27 cellular contexts compared by ENCODE assay signal in genomic region chr6:33671381-33672072, GRCh38. TPM values are rescaled to one million over a fixed set of nuclear protein-coding genes. Genes with fewer than 3 reads are reported as not detected.
DNase-seq lines count a peak whose midpoint lies in the region; ATAC-seq and TF ChIP-seq lines count a peak whose summit lies in the region.
"Had no signal": no experiment of that assay in that cellular context is flagged by ENCODE, and none has a peak within 500 bp of the region (broad histone marks: within the 10 kb centered on the region; RNA-seq: fewer than 3 reads in every experiment).

No MANE protein-coding gene starts in this region.

- H3K27me3 Mint-ChIP-seq in CD4-positive, CD25-positive, alpha-beta regulatory T cell: no peaks in the 10 kb centered on the region
- H3K27me3 Mint-ChIP-seq in activated T-helper 1 cell treated with anti-CD3 and anti-CD28 coated beads, Interleukin-12 subunit alpha, Interleukin-12 subunit beta, Interleukin-2, Interleukin-4 antibody, amounts not matched to agents 30 ng/mL and 10 ng/mL and 1 ng/mL, durations not matched to agents 14 hours and 24 hours and 36 hours (ENCODE audit: insufficient read depth): peaks cover 3% of the 10 kb centered on the region
- H3K27me3 Mint-ChIP-seq: IgD-negative memory B cell had no signal

- H3K9me3 Mint-ChIP-seq in CD4-positive, CD25-positive, alpha-beta regulatory T cell: no peaks in the 10 kb centered on the region
- no peaks in the 10 kb centered on the region for H3K9me3 Mint-ChIP-seq in stimulated activated effector memory CD8-positive, alpha-beta T cell treated with anti-CD3 and anti-CD28 coated beads, Interleukin-12 subunit alpha, Interleukin-12 subunit beta, amount 100 ng/mL, for 72 hours
- H3K9me3 Mint-ChIP-seq in activated T-helper 1 cell treated with anti-CD3 and anti-CD28 coated beads, Interleukin-12 subunit alpha, Interleukin-12 subunit beta, Interleukin-2, Interleukin-4 antibody, amounts not matched to agents 30 ng/mL and 10 ng/mL and 1 ng/mL, durations not matched to agents 14 hours and 24 hours and 36 hours: no peaks in the 10 kb centered on the region
- H3K9me3 Mint-ChIP-seq: activated naive CD4-positive, alpha-beta T cell treated with anti-CD3 and anti-CD28 coated beads, Interleukin-2, amount 50 U/mL, for 72 hours; IgD-negative memory B cell; nephron had no signal

- no peak overlapping the region for H3K4me2 ChIP-seq in fibroblast of lung (ENCODE audit: extremely low read depth, insufficient read depth, low read length)
- H3K4me2 ChIP-seq in SK-N-SH: no peak overlapping the region
- H3K4me2 ChIP-seq: smooth muscle cell had no signal

- no peak overlapping the region for H3K4me3 ChIP-seq in CD4-positive, CD25-positive, alpha-beta regulatory T cell (ENCODE audit: low read depth, low read length)
- H3K4me3 ChIP-seq in fibroblast of lung (replicated peaks in 1 of 4; ENCODE audit: control extremely low read depth in 1 of 4, insufficient read depth in 1 of 4, low read depth in 3 of 4, low read length in 4 of 4): no peak overlapping the region
- no peak overlapping the region for H3K4me3 ChIP-seq in SK-N-SH (ENCODE audit: low read depth in 2 of 2, low read length in 1 of 2)
- H3K4me3 ChIP-seq: MG63, mucosa of descending colon, pancreas, smooth muscle cell, upper lobe of left lung had no signal

- no peak overlapping the region for H3K4me3 Mint-ChIP-seq in CD4-positive, CD25-positive, alpha-beta regulatory T cell
- no peak overlapping the region for H3K4me3 Mint-ChIP-seq in stimulated activated effector memory CD8-positive, alpha-beta T cell treated with anti-CD3 and anti-CD28 coated beads, Interleukin-12 subunit alpha, Interleukin-12 subunit beta, amount 100 ng/mL, for 72 hours
- H3K4me3 Mint-ChIP-seq in activated T-helper 1 cell treated with anti-CD3 and anti-CD28 coated beads, Interleukin-12 subunit alpha, Interleukin-12 subunit beta, Interleukin-2, Interleukin-4 antibody, amounts not matched to agents 30 ng/mL and 10 ng/mL and 1 ng/mL, durations not matched to agents 14 hours and 24 hours and 36 hours: no peak overlapping the region
- H3K4me3 Mint-ChIP-seq: IgD-negative memory B cell, nephron had no signal

- TF ChIP-seq RAD21 in SK-N-SH (IDR thresholded peaks at IDR 0.05; ENCODE audit: low read length): no peak

- H3K9ac ChIP-seq in fibroblast of lung (ENCODE audit: insufficient read depth, low read length) (no peak overlapping the region), SK-N-SH (no peak overlapping the region)

- peaks cover 62% of the 10 kb centered on the region for H3K36me3 ChIP-seq in CD4-positive, CD25-positive, alpha-beta regulatory T cell (ENCODE audit: control insufficient read depth, insufficient read depth, low read length)
- H3K36me3 ChIP-seq in fibroblast of lung (ENCODE audit: control insufficient read depth, insufficient read depth, low read length) (peaks cover 29% of the 10 kb centered on the region), SK-N-SH (replicated peaks in 1 of 2; ENCODE audit: control insufficient read depth in 1 of 2, insufficient read depth in 2 of 2, low read length in 1 of 2) (no peaks in the 10 kb centered on the region)

- H3K4me1 Mint-ChIP-seq in CD4-positive, CD25-positive, alpha-beta regulatory T cell: peaks cover 4 to 17% (median 11%) of the 10 kb centered on the region in 4 donors
- peaks cover 7% of the 10 kb centered on the region for H3K4me1 Mint-ChIP-seq in stimulated activated effector memory CD8-positive, alpha-beta T cell treated with anti-CD3 and anti-CD28 coated beads, Interleukin-12 subunit alpha, Interleukin-12 subunit beta, amount 100 ng/mL, for 72 hours
- H3K4me1 Mint-ChIP-seq in activated T-helper 1 cell treated with anti-CD3 and anti-CD28 coated beads, Interleukin-12 subunit alpha, Interleukin-12 subunit beta, Interleukin-2, Interleukin-4 antibody, amounts not matched to agents 30 ng/mL and 10 ng/mL and 1 ng/mL, durations not matched to agents 14 hours and 24 hours and 36 hours (ENCODE audit: low read depth): peaks cover 18% of the 10 kb centered on the region

- H3F3A ChIP-seq in SK-N-SH (replicated peaks; ENCODE audit: insufficient read depth): no peaks in the 10 kb centered on the region

- peaks cover 15% of the 10 kb centered on the region for H3K4me1 ChIP-seq in CD4-positive, CD25-positive, alpha-beta regulatory T cell (ENCODE audit: control insufficient read depth, insufficient read depth, low read length, poor library complexity, severe bottlenecking)
- peaks cover 16% of the 10 kb centered on the region for H3K4me1 ChIP-seq in fibroblast of lung (ENCODE audit: control insufficient read depth, extremely low read depth, insufficient read depth, low read length)
- H3K4me1 ChIP-seq in SK-N-SH (ENCODE audit: control insufficient read depth in 1 of 2, insufficient read depth in 2 of 2, low read depth in 1 of 2, low read length in 1 of 2): peaks cover 0 to 4% of the 10 kb centered on the region in 2 experiments; a peak in 3 of 4 replicates
- H3K4me1 ChIP-seq: pancreas, upper lobe of left lung had no signal

- peak; percentile 48 for DNase-seq in A172 (ENCODE audit: low spot score)
- no peak for DNase-seq in CD4-positive, CD25-positive, alpha-beta regulatory T cell
- DNase-seq in NCI-H226: peak; percentile 33
- DNase-seq in fibroblast of lung (ENCODE audit: low read depth in 2 of 2): no peak
- no peak for DNase-seq in SK-N-SH
- DNase-seq in stimulated activated effector memory CD8-positive, alpha-beta T cell treated with anti-CD3 and anti-CD28 coated beads, Interleukin-12 subunit alpha, Interleukin-12 subunit beta, amount 100 ng/mL, for 72 hours (ENCODE audit: low spot score in 2 of 2): no peak
- no peak for DNase-seq in activated T-helper 1 cell treated with anti-CD3 and anti-CD28 coated beads, Interleukin-12 subunit alpha, Interleukin-12 subunit beta, Interleukin-2, Interleukin-4 antibody, amounts not matched to agents 30 ng/mL and 10 ng/mL and 1 ng/mL, durations not matched to agents 14 hours and 24 hours and 36 hours (ENCODE audit: low spot score)
- DNase-seq: activated CD4-positive, alpha-beta T cell treated with anti-CD3 and anti-CD28 coated beads for 4 hours; anterior cingulate cortex; effector CD8-positive, alpha-beta T cell; erythroblast; foreskin fibroblast; MG63; mucosa of descending colon; NCI-H2029 treated with DMSO at 0.1 percent for 48 hours; NCI-H2227 treated with DMSO at 0.1 percent for 48 hours; NCI-H748 treated with DMSO at 0.1 percent for 48 hours; retina; RPMI8226; stimulated activated CD4-positive, alpha-beta T cell treated with anti-CD3 and anti-CD28 coated beads, Interleukin-1b, Interleukin-23, amount 100 ng/mL, for 48 hours had no signal

- no peak for ATAC-seq in CD4-positive, CD25-positive, alpha-beta regulatory T cell (ENCODE audit: low read depth in 2 of 2)
- no peak for ATAC-seq in stimulated activated effector memory CD8-positive, alpha-beta T cell treated with anti-CD3 and anti-CD28 coated beads, Interleukin-12 subunit alpha, Interleukin-12 subunit beta, amount 100 ng/mL, for 72 hours
- ATAC-seq: activated naive CD4-positive, alpha-beta T cell treated with anti-CD3 and anti-CD28 coated beads, Interleukin-2, amount 50 U/mL, for 72 hours; mucosa of descending colon; pancreas had no signal

- 94% methylated on average over 8 of the region's 11 CpGs for WGBS in SK-N-SH (ENCODE audit: low lambda C conversion rate)

- H2AFZ ChIP-seq in fibroblast of lung (ENCODE audit: low read length) (no peak overlapping the region), SK-N-SH (ENCODE audit: low read depth) (no peak overlapping the region)

- peaks cover 2% of the 10 kb centered on the region for H4K20me1 ChIP-seq in fibroblast of lung (ENCODE audit: control insufficient read depth, extremely low read depth, insufficient read depth, low read length)
- no peaks in the 10 kb centered on the region for H4K20me1 ChIP-seq in SK-N-SH (ENCODE audit: insufficient read depth)

- no peaks in the 10 kb centered on the region for H3K9me2 ChIP-seq in SK-N-SH

- CTCF ChIA-PET in SK-N-SH (lab: Yijun Ruan, JAX): interaction anchor here (0.8 to 3.6 kb wide), 3 partner anchors 12 to 34 kb away, joined by 3 to 16 read pairs (median 3); no protein-coding TSS in a partner anchor

- H3K27ac Mint-ChIP-seq in CD4-positive, CD25-positive, alpha-beta regulatory T cell: peak overlapping the region in 2 of 3 donors; percentile 56 to 93
- H3K27ac Mint-ChIP-seq in stimulated activated effector memory CD8-positive, alpha-beta T cell treated with anti-CD3 and anti-CD28 coated beads, Interleukin-12 subunit alpha, Interleukin-12 subunit beta, amount 100 ng/mL, for 72 hours: no peak overlapping the region
- H3K27ac Mint-ChIP-seq in activated T-helper 1 cell treated with anti-CD3 and anti-CD28 coated beads, Interleukin-12 subunit alpha, Interleukin-12 subunit beta, Interleukin-2, Interleukin-4 antibody, amounts not matched to agents 30 ng/mL and 10 ng/mL and 1 ng/mL, durations not matched to agents 14 hours and 24 hours and 36 hours: no peak overlapping the region
- H3K27ac Mint-ChIP-seq: IgD-negative memory B cell had no signal

- TF ChIP-seq EP300 in SK-N-SH (IDR thresholded peaks at IDR 0.05; ENCODE audit: borderline replicate concordance in 1 of 2, low read depth in 1 of 2, low read length in 1 of 2): no peak

- peaks cover 41% of the 10 kb centered on the region for H3K36me3 Mint-ChIP-seq in CD4-positive, CD25-positive, alpha-beta regulatory T cell
- peaks cover 97% of the 10 kb centered on the region for H3K36me3 Mint-ChIP-seq in stimulated activated effector memory CD8-positive, alpha-beta T cell treated with anti-CD3 and anti-CD28 coated beads, Interleukin-12 subunit alpha, Interleukin-12 subunit beta, amount 100 ng/mL, for 72 hours
- peaks cover 34% of the 10 kb centered on the region for H3K36me3 Mint-ChIP-seq in activated T-helper 1 cell treated with anti-CD3 and anti-CD28 coated beads, Interleukin-12 subunit alpha, Interleukin-12 subunit beta, Interleukin-2, Interleukin-4 antibody, amounts not matched to agents 30 ng/mL and 10 ng/mL and 1 ng/mL, durations not matched to agents 14 hours and 24 hours and 36 hours (ENCODE audit: low read depth)

- no peaks in the 10 kb centered on the region for H3K27me3 ChIP-seq in CD4-positive, CD25-positive, alpha-beta regulatory T cell (ENCODE audit: control insufficient read depth, insufficient read depth, low read length)
- no peaks in the 10 kb centered on the region for H3K27me3 ChIP-seq in fibroblast of lung (ENCODE audit: control insufficient read depth, insufficient read depth, low read length)
- no peaks in the 10 kb centered on the region for H3K27me3 ChIP-seq in SK-N-SH (ENCODE audit: insufficient read depth)
- H3K27me3 ChIP-seq: MG63, pancreas, upper lobe of left lung had no signal

- intact Hi-C loops in activated T-helper 1 cell treated with anti-CD3 and anti-CD28 coated beads, Interleukin-12 subunit alpha, Interleukin-12 subunit beta, Interleukin-2, Interleukin-4 antibody, amounts not matched to agents 30 ng/mL and 10 ng/mL and 1 ng/mL, durations not matched to agents 14 hours and 24 hours and 36 hours (cut with micrococcal nuclease): no loop called here

- no peaks in the 10 kb centered on the region for H3K9me3 ChIP-seq in CD4-positive, CD25-positive, alpha-beta regulatory T cell (ENCODE audit: control insufficient read depth in 2 of 2, low read length in 2 of 2)
- H3K9me3 ChIP-seq in fibroblast of lung (ENCODE audit: control insufficient read depth, insufficient read depth, low read depth, low read length) (no peaks in the 10 kb centered on the region), SK-N-SH (no peaks in the 10 kb centered on the region)
- H3K9me3 ChIP-seq: MG63, mucosa of descending colon, pancreas, upper lobe of left lung had no signal

- no peaks in the 10 kb centered on the region for H3K79me2 ChIP-seq in fibroblast of lung (ENCODE audit: control insufficient read depth, insufficient read depth, low read length)
- no peaks in the 10 kb centered on the region for H3K79me2 ChIP-seq in SK-N-SH (ENCODE audit: insufficient read depth)

- TF ChIP-seq CTCF in fibroblast of lung (conservative IDR thresholded peaks at IDR 0.05 in 1 of 2, IDR thresholded peaks at IDR 0.05 in 1 of 2; ENCODE audit: low read depth in 1 of 2, low read length in 2 of 2) (no peak), SK-N-SH (IDR thresholded peaks at IDR 0.05) (no peak)

- POLR2A ChIA-PET in SK-N-SH (lab: Yijun Ruan, JAX): no interaction called here

- H3K27ac ChIP-seq in CD4-positive, CD25-positive, alpha-beta regulatory T cell (ENCODE audit: insufficient read depth, low read length, poor library complexity, severe bottlenecking): no peak overlapping the region
- H3K27ac ChIP-seq in fibroblast of lung (ENCODE audit: insufficient read depth, low read length) (peak overlapping the region; percentile 14), SK-N-SH (ENCODE audit: low read depth in 2 of 2, low read length in 1 of 2) (no peak overlapping the region)
- H3K27ac ChIP-seq: C4-2B, pancreas, upper lobe of left lung had no signal

RNA-seq across cellular contexts. Expression of gene UQCC2, which starts 40.0 kb away (rescaled TPM):
- 46.1 and 70.3 TPM in 2 replicates for total RNA-seq in A172 (2014; rRNA removed; shearing (Covaris generic))
- total RNA-seq in CD4-positive, CD25-positive, alpha-beta regulatory T cell: 14.9 TPM
- polyA plus RNA-seq in CD4-positive, CD25-positive, alpha-beta regulatory T cell: 10 to 100 TPM; 37.1 to 72.6 (median 51.2) TPM
- total RNA-seq in fibroblast of lung: 22.9 and 36.5 TPM in 2 replicates
- 33.8 and 48.3 TPM in 2 replicates for polyA plus RNA-seq in fibroblast of lung
- 154 and 209 TPM in 2 replicates for polyA plus RNA-seq in fibroblast of lung (2012)
- 11.2 and 13.9 TPM in 2 replicates for polyA minus RNA-seq in fibroblast of lung (ENCODE audit: low replicate concordance)
- 49.8 and 59.0 TPM in 2 replicates for polyA plus RNA-seq in SK-N-SH (2012; rRNA removed)
- polyA plus RNA-seq in SK-N-SH (2012; cell fraction: cytosol; rRNA removed): 43.2 and 47.9 TPM in 2 replicates
- polyA plus RNA-seq in SK-N-SH (2012; cell fraction: nucleus; rRNA removed): 37.4 and 42.0 TPM in 2 replicates
- total RNA-seq in activated T-helper 1 cell treated with anti-CD3 and anti-CD28 coated beads, Interleukin-12 subunit alpha, Interleukin-12 subunit beta, Interleukin-2, Interleukin-4 antibody, amounts not matched to agents 30 ng/mL and 10 ng/mL and 1 ng/mL, durations not matched to agents 14 hours and 24 hours and 36 hours: 123 and 139 TPM in 2 replicates

RNA-seq across cellular contexts. Expression of gene ITPR3, which starts 50.4 kb away (rescaled TPM):
- 57.5 and 59.8 TPM in 2 replicates for total RNA-seq in A172 (2014; rRNA removed; shearing (Covaris generic))
- 54.5 TPM for total RNA-seq in CD4-positive, CD25-positive, alpha-beta regulatory T cell
- 1 to 10 TPM; 1.3 to 2.2 (median 1.9) TPM for polyA plus RNA-seq in CD4-positive, CD25-positive, alpha-beta regulatory T cell
- 19.3 and 43.4 TPM in 2 replicates for total RNA-seq in fibroblast of lung
- 9.6 and 36.8 TPM in 2 replicates for polyA plus RNA-seq in fibroblast of lung
- polyA plus RNA-seq in fibroblast of lung (2012): 10.7 and 32.5 TPM in 2 replicates
- polyA minus RNA-seq in fibroblast of lung (ENCODE audit: low replicate concordance): 54.5 and 173 TPM in 2 replicates
- polyA plus RNA-seq in SK-N-SH (2012; rRNA removed): 4.7 and 8.1 TPM in 2 replicates
- 1.9 and 3.7 TPM in 2 replicates for polyA plus RNA-seq in SK-N-SH (2012; cell fraction: cytosol; rRNA removed)
- polyA plus RNA-seq in SK-N-SH (2012; cell fraction: nucleus; rRNA removed): 22.6 and 23.4 TPM in 2 replicates
- total RNA-seq in activated T-helper 1 cell treated with anti-CD3 and anti-CD28 coated beads, Interleukin-12 subunit alpha, Interleukin-12 subunit beta, Interleukin-2, Interleukin-4 antibody, amounts not matched to agents 30 ng/mL and 10 ng/mL and 1 ng/mL, durations not matched to agents 14 hours and 24 hours and 36 hours: 42.7 and 42.9 TPM in 2 replicates

Comparison
In these comparisons a context has a peak if more than half of its experiments do, and no peak if none do; other contexts are left out.
1. DNase-seq: peak in A172 (single experiment) and NCI-H226 (single experiment); none in CD4-positive, CD25-positive, alpha-beta regulatory T cell (0 of 3), fibroblast of lung (0 of 2), SK-N-SH (single experiment), stimulated activated effector memory CD8-positive, alpha-beta T cell treated with anti-CD3 and anti-CD28 coated beads, Interleukin-12 subunit alpha, Interleukin-12 subunit beta, amount 100 ng/mL, for 72 hours (0 of 2) and activated T-helper 1 cell treated with anti-CD3 and anti-CD28 coated beads, Interleukin-12 subunit alpha, Interleukin-12 subunit beta, Interleukin-2, Interleukin-4 antibody, amounts not matched to agents 30 ng/mL and 10 ng/mL and 1 ng/mL, durations not matched to agents 14 hours and 24 hours and 36 hours (single experiment).
2. H3K27ac Mint-ChIP-seq: peak in CD4-positive, CD25-positive, alpha-beta regulatory T cell (2 of 3); none in stimulated activated effector memory CD8-positive, alpha-beta T cell treated with anti-CD3 and anti-CD28 coated beads, Interleukin-12 subunit alpha, Interleukin-12 subunit beta, amount 100 ng/mL, for 72 hours (single experiment) and activated T-helper 1 cell treated with anti-CD3 and anti-CD28 coated beads, Interleukin-12 subunit alpha, Interleukin-12 subunit beta, Interleukin-2, Interleukin-4 antibody, amounts not matched to agents 30 ng/mL and 10 ng/mL and 1 ng/mL, durations not matched to agents 14 hours and 24 hours and 36 hours (single experiment).